ENCODE assay signal across 7 cellular contexts in genomic region chr4:78551420-78552351, GRCh38. TPM values are rescaled to one million over a fixed set of nuclear protein-coding genes. Genes with fewer than 3 reads are reported as not detected.
DNase-seq lines count a peak whose midpoint lies in the region; ATAC-seq, FAIRE-seq and TF ChIP-seq lines count a peak whose summit lies in the region.

Gene ANXA3 (plus strand): TSS chr4:78551770. CDS start chr4:78554474, 2,704 bp downstream.

- TF ChIP-seq CTCF in VCaP (conservative IDR thresholded peaks at IDR 0.05) (no peak), esophagus squamous epithelium (IDR thresholded peaks at IDR 0.05) (no peak), vagina (IDR thresholded peaks at IDR 0.05) (no peak)

- TF ChIP-seq POLR2A in GM12892 (IDR thresholded peaks at IDR 0.05; ENCODE audit: low read depth, low read length) (no peak), esophagus squamous epithelium (IDR thresholded peaks at IDR 0.05) (peak in 1 of 4 donors; percentile 34), vagina (IDR thresholded peaks at IDR 0.05) (no peak)

- H3K4me1 Mint-ChIP-seq in naive B cell, result peaks cover 5 to 16% (median 14%) of the 10 kb centered on the region in 3 donors

- peak within 1 kb of the TSS in 1 of 6 donors; percentile 97 for H3K27ac Mint-ChIP-seq in naive B cell

- no peaks in the 10 kb centered on the region for H3K9me3 ChIP-seq in esophagus squamous epithelium
- no peaks in the 10 kb centered on the region for H3K9me3 ChIP-seq in vagina

- ATAC-seq in HG03045 (IDR thresholded peaks at IDR 0.05; ENCODE audit: unreplicated experiment) (peak; percentile 68), naive B cell (ENCODE audit: low read depth in 2 of 2) (peak; percentile 53 to 75), HG02840 (IDR thresholded peaks at IDR 0.05; ENCODE audit: low FRiP score, unreplicated experiment) (no peak)

- peaks cover 32 to 39% (median 35%) of the 10 kb centered on the region in 3 donors for H3K27me3 Mint-ChIP-seq in naive B cell

- intact Hi-C loops in esophagus squamous epithelium (cut with DNase I), result no loop called here
- intact Hi-C loops in vagina (cut with DNase I), result no loop called here

- DNase-seq in GM12892 (ENCODE audit: insufficient read length), result peak; percentile 29
- no peak for DNase-seq in esophagus squamous epithelium (lab: John Stamatoyannopoulos, UW)
- DNase-seq in naive B cell, result peak; percentile 18
- DNase-seq in vagina (ENCODE audit: extremely low spot score in 2 of 2), result no peak

- peak within 1 kb of the TSS; percentile 82 to 96 (median 89) for H3K4me3 Mint-ChIP-seq in naive B cell

- H3K4me3 ChIP-seq in esophagus squamous epithelium (peak within 1 kb of the TSS; percentile 54 to 75 (median 60)), vagina (peak within 1 kb of the TSS; percentile 36 to 47)

- H3K9me3 Mint-ChIP-seq in naive B cell, result no peaks in the 10 kb centered on the region

- H3K4me1 ChIP-seq in esophagus squamous epithelium, result peaks cover 0 to 30% (median 6%) of the 10 kb centered on the region in 3 donors
- peaks cover 14% of the 10 kb centered on the region for H3K4me1 ChIP-seq in vagina

- H3K27me3 ChIP-seq in esophagus squamous epithelium, result peaks cover 0 to 21% (median 0%) of the 10 kb centered on the region in 4 donors
- no peaks in the 10 kb centered on the region for H3K27me3 ChIP-seq in vagina

- H3K36me3 ChIP-seq in esophagus squamous epithelium, result peaks cover 0 to 5% (median 0%) of the 10 kb centered on the region in 3 donors
- no peaks in the 10 kb centered on the region for H3K36me3 ChIP-seq in vagina

- peaks cover 0 to 5% of the 10 kb centered on the region in 2 donors for H3K36me3 Mint-ChIP-seq in naive B cell

- peak within 1 kb of the TSS; percentile 66 for H3K27ac ChIP-seq in VCaP
- H3K27ac ChIP-seq in esophagus squamous epithelium, result peak within 1 kb of the TSS; percentile 74 to 85 (median 82)
- no peak within 1 kb of the TSS for H3K27ac ChIP-seq in vagina

- 7 to 10% methylated on average over 28 to 29 of the region's 65 CpGs for WGBS in esophagus squamous epithelium, 2 donors

- FAIRE-seq in GM12892 (lab: Jason Lieb, UNC), result no peak

RNA-seq across cellular contexts. Expression of gene ANXA3, which starts in this region (rescaled TPM):
- polyA plus RNA-seq in GM12892 (2012; ENCODE audit: missing spikeins), result 0.30 TPM
- total RNA-seq in esophagus squamous epithelium, result 10 to 100 TPM; 45.7 to 84.9 (median 61.1) TPM
- 1 to 10 TPM in 1 of 6 donors, under 1 TPM in 2, not detected in 3; 0.65 to 1.3 (median 0.73) TPM for polyA plus RNA-seq in naive B cell (ENCODE audit: low read depth in 6 of 6)
- 11.8 TPM for total RNA-seq in vagina

Comparison
In these comparisons a context has a peak if more than half of its experiments do, and no peak if none do; other contexts are left out.
1. DNase-seq: peak in GM12892 (single experiment) and naive B cell (single experiment); none in esophagus squamous epithelium (single experiment) and vagina (0 of 2).